In genomic region chr10:91758303-91759146, GRCh38 we compare ENCODE assay signal across 8 cellular contexts.
DNase-seq lines count a peak whose midpoint lies in the region; ATAC-seq, FAIRE-seq and TF ChIP-seq lines count a peak whose summit lies in the region.

No MANE protein-coding gene starts in this region.

- no peaks in the 10 kb centered on the region for H3K4me1 Mint-ChIP-seq in nephron progenitor cell

- ATAC-seq in HG03280 (IDR thresholded peaks at IDR 0.05; ENCODE audit: unreplicated experiment) = no peak

- H3K27ac Mint-ChIP-seq in nephron progenitor cell = peak overlapping the region; percentile 16

- intact Hi-C loops in posterior cingulate gyrus (cut with DNase I) = loop anchor here (2.0 kb wide), 1 partner anchor 154 kb away; no protein-coding TSS in a partner anchor

- peaks cover 44% of the 10 kb centered on the region for H3K9me3 Mint-ChIP-seq in nephron progenitor cell

- H3K4me3 Mint-ChIP-seq in nephron progenitor cell = no peak overlapping the region

- H3K4me3 ChIP-seq in epithelial cell of esophagus (ENCODE audit: low read length) = no peak overlapping the region

- no peaks in the 10 kb centered on the region for H3K27me3 Mint-ChIP-seq in nephron progenitor cell (ENCODE audit: low read depth, poor library complexity)

- peak; percentile 67 for TF ChIP-seq CTCF in epithelial cell of esophagus (IDR thresholded peaks at IDR 0.05; ENCODE audit: insufficient read depth, low read depth, low read length, missing control alignments)
- peak; percentile 23 for TF ChIP-seq CTCF in nephron progenitor cell (IDR thresholded peaks at IDR 0.05)

- no peak for FAIRE-seq in HTR-8/SVneo (lab: Jason Lieb, UNC)

- H3K36me3 Mint-ChIP-seq in nephron progenitor cell (ENCODE audit: low read depth) = no peaks in the 10 kb centered on the region

- DNase-seq in DMS53 (lab: John Stamatoyannopoulos, UW) (peak; percentile 88), HTR-8/SVneo (ENCODE audit: insufficient read length, low spot score) (peak; percentile 46), RKO (ENCODE audit: low spot score) (peak; percentile 87), epithelial cell of esophagus (ENCODE audit: low read depth) (peak; percentile 78), nephron progenitor cell (no peak), posterior cingulate gyrus (no peak)
- no peak for DNase-seq in effector CD4-positive, alpha-beta T cell

Comparison
In these comparisons a context has a peak if more than half of its experiments do, and no peak if none do; other contexts are left out.
1. DNase-seq: peak in DMS53 (single experiment), HTR-8/SVneo (single experiment), RKO (single experiment) and epithelial cell of esophagus (single experiment); none in nephron progenitor cell (single experiment), effector CD4-positive, alpha-beta T cell (single experiment) and posterior cingulate gyrus (0 of 10).